ENCODE assay signal across 8 cellular contexts in the genomic region with DNA sequence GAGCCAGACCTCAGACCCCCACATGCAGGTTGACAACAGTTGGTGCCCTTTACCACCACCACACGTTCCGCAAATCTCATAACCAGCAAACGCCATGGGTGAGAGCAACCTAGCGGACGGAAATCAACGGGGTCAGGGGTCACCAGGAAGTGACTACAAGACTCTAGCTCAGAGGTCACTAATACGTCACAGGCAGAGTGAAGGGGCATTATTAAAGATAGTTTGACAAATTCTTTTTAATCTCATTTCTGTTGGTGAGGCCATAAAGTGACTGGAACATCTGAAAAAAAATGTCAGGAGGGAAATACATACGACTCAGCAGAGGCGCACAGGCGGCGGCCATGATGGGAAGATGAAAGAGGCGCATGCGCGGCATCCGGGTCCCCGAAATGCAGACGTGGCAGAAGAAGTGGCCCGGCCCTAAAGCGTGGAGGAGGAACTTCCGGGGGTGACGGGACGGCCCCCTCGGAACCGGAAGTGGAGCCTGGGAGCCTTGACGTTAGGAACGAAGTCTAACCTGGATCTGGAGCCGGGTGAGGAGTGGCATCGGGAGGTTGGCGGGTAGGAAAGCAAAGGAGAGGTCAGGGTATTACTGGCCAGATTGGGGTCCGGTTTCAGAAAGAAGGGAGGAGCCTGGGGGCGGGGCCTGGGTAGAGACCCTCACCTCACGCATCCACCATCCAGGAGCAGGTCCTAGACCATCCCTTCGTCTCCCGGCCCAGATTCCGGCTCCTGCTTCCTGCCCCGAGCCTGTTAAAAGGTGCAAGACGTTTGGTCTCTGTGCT. TPM values are rescaled to one million over a fixed set of nuclear protein-coding genes. Genes with fewer than 3 reads are reported as not detected.
A peak's percentile ranks its signal among the peaks of the same experiment; 100 is the strongest.
DNase-seq lines count a peak whose midpoint lies in the region; ATAC-seq and TF ChIP-seq lines count a peak whose summit lies in the region.

SEC24C (plus strand) TSS at position 468 of the 785 bp plus-strand sequence. CDS start 2,461 bp downstream, outside the sequence.

- no peaks in the 10 kb centered on the region for H3K9me3 Mint-ChIP-seq in progenitor cell of endocrine pancreas (ENCODE audit: low read depth)

- H3K36me3 Mint-ChIP-seq in T-helper 17 cell (ENCODE audit: low read depth) (peaks cover 5% of the 10 kb centered on the region), progenitor cell of endocrine pancreas (ENCODE audit: insufficient read depth) (peaks cover 2% of the 10 kb centered on the region)

- H3K4me3 ChIP-seq in left ventricle myocardium inferior = peak within 1 kb of the TSS; percentile 92

- H3K27ac Mint-ChIP-seq in T-helper 17 cell (peak within 1 kb of the TSS; percentile 100), progenitor cell of endocrine pancreas (peak within 1 kb of the TSS; percentile 99)

- in situ Hi-C loops in GM13976 (cut with MboI; ENCODE audit: low sequenced_read_pairs, unreplicated experiment) = no loop called here

- intact Hi-C loops in left ventricle myocardium inferior (cut with micrococcal nuclease) = no loop called here

- no peaks in the 10 kb centered on the region for H3K27me3 ChIP-seq in left ventricle myocardium inferior (ENCODE audit: low read depth)

- peak within 1 kb of the TSS; percentile 93 for H3K27ac ChIP-seq in left ventricle myocardium inferior (replicated peaks)

- no peaks in the 10 kb centered on the region for H3K9me3 ChIP-seq in T-helper 17 cell (ENCODE audit: control insufficient read depth, low read length, poor library complexity, severe bottlenecking)
- H3K9me3 ChIP-seq in left ventricle myocardium inferior (replicated peaks) = no peaks in the 10 kb centered on the region

- H3K4me1 Mint-ChIP-seq in T-helper 17 cell (peaks cover 20% of the 10 kb centered on the region), progenitor cell of endocrine pancreas (ENCODE audit: low read depth) (peaks cover 19% of the 10 kb centered on the region)

- no peaks in the 10 kb centered on the region for H3K27me3 Mint-ChIP-seq in T-helper 17 cell
- no peaks in the 10 kb centered on the region for H3K27me3 Mint-ChIP-seq in progenitor cell of endocrine pancreas

- peak; percentile 93 for DNase-seq in GM13976 (ENCODE audit: low spot score)
- DNase-seq in NCI-H1694 treated with DMSO at 0.1 percent for 48 hours (lab: John Stamatoyannopoulos, UW) = peak; percentile 93
- DNase-seq in T-helper 17 cell = peak; percentile 90 to 92 (median 91)
- peak; percentile 72 to 97 (median 90) for DNase-seq in amygdala (lab: John Stamatoyannopoulos, UW)
- peak; percentile 97 for DNase-seq in left ventricle myocardium inferior
- DNase-seq in progenitor cell of endocrine pancreas (ENCODE audit: low spot score, unreplicated experiment) = peak; percentile 83
- DNase-seq in ureter (ENCODE audit: low spot score) = peak; percentile 98

- ATAC-seq in HG02884 (IDR thresholded peaks at IDR 0.05; ENCODE audit: unreplicated experiment) (peak; percentile 89), T-helper 17 cell (peak; percentile 89)

- peaks cover 25% of the 10 kb centered on the region for H3K36me3 ChIP-seq in left ventricle myocardium inferior

- peaks cover 54% of the 10 kb centered on the region for H3K4me1 ChIP-seq in left ventricle myocardium inferior

- H3K4me3 Mint-ChIP-seq in T-helper 17 cell = peak within 1 kb of the TSS; percentile 100
- H3K4me3 Mint-ChIP-seq in progenitor cell of endocrine pancreas (ENCODE audit: low read depth) = peak within 1 kb of the TSS; percentile 97

- no peak for TF ChIP-seq CTCF in GM13976 (IDR thresholded peaks at IDR 0.05; ENCODE audit: borderline replicate concordance, control extremely low read depth, extremely low read depth, insufficient read depth, missing control alignments)
- no peak for TF ChIP-seq CTCF in left ventricle myocardium inferior (IDR thresholded peaks at IDR 0.05; ENCODE audit: borderline replicate concordance)
- peak; percentile 10 for TF ChIP-seq CTCF in progenitor cell of endocrine pancreas (IDR thresholded peaks at IDR 0.05; ENCODE audit: unreplicated experiment)

RNA-seq across cellular contexts. Expression of gene SEC24C, which starts in this region (rescaled TPM):
- total RNA-seq in T-helper 17 cell (10 to 100 TPM; 85.0 to 85.5 TPM), left ventricle myocardium inferior (42.2 TPM), progenitor cell of endocrine pancreas (93.0 and 96.5 TPM in 2 replicates), ureter (87.5 TPM)

Comparison
In these comparisons a context has a peak if more than half of its experiments do, and no peak if none do; other contexts are left out.
1. Peak in every context shown above with its lines: DNase-seq, ATAC-seq, H3K4me3 ChIP-seq and H3K27ac ChIP-seq.